ENCODE assay signal across 9 cellular contexts in the genomic region with DNA sequence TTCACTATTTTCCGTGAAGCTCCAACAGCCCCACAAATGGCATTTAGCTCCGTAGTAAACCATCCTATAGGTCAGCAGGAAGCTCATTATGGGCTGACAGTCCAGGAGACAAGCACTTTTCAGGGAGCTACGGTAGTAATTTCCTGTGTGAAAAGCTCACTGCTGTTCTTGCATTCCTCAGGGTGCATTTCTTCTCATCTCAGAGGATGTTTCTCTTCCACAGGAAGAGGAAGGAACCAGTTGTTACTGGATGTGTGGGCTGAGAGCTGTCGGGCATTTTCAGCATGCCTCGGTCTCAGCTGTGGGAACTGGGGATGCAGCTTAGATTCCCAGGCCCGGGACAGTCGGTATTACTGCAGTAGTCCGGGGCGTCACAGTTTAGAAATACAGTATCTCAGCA.
DNase-seq lines count a peak whose midpoint lies in the region; ATAC-seq and TF ChIP-seq lines count a peak whose summit lies in the region.
"Had no signal": no experiment of that assay in that cellular context is flagged by ENCODE, and none has a peak within 500 bp of the region (broad histone marks: within the 10 kb centered on the region; RNA-seq: fewer than 3 reads in every experiment).

No MANE protein-coding gene starts in this region.

- H3K4me1 ChIP-seq in lung (ENCODE audit: control insufficient read depth in 2 of 2, insufficient read depth in 2 of 2, low read length in 2 of 2): peaks cover 3 to 13% of the 10 kb centered on the region in 2 donors

- no peak overlapping the region for H3K4me3 ChIP-seq in lung

- TF ChIP-seq CTCF in lung (IDR thresholded peaks at IDR 0.05; ENCODE audit: control extremely low read depth, extremely low read depth): no peak
- no peak for TF ChIP-seq CTCF in type B pancreatic cell (conservative IDR thresholded peaks at IDR 0.05)

- H3K27ac ChIP-seq in lung (ENCODE audit: low read depth in 1 of 2, low read length in 1 of 2): peak overlapping the region; percentile 17 to 88

- no peaks in the 10 kb centered on the region for H3K9me3 Mint-ChIP-seq in type B pancreatic cell
- no peaks in the 10 kb centered on the region for H3K9me3 Mint-ChIP-seq in activated CD4-positive, alpha-beta T cell treated with anti-CD3 and anti-CD28 coated beads, Interleukin-2, amount 10 ng/mL, durations not matched to agents 24 days and 14 days

- in situ Hi-C loops in KBM-7 (cut with MboI; ENCODE audit: low pct_unique_long_range_greater_than_20kb, low sequenced_read_pairs): loop anchor here (25.0 kb wide), 1 partner anchor 415 kb away; no protein-coding TSS in a partner anchor

- no peaks in the 10 kb centered on the region for H3K27me3 Mint-ChIP-seq in type B pancreatic cell
- H3K27me3 Mint-ChIP-seq in activated CD4-positive, alpha-beta T cell treated with anti-CD3 and anti-CD28 coated beads, Interleukin-2, amount 10 ng/mL, durations not matched to agents 24 days and 14 days: no peaks in the 10 kb centered on the region

- H3K27ac Mint-ChIP-seq in type B pancreatic cell: peak overlapping the region; percentile 57
- no peak overlapping the region for H3K27ac Mint-ChIP-seq in activated CD4-positive, alpha-beta T cell treated with anti-CD3 and anti-CD28 coated beads, Interleukin-2, amount 10 ng/mL, durations not matched to agents 24 days and 14 days

- no peaks in the 10 kb centered on the region for H3K27me3 ChIP-seq in lung (ENCODE audit: control insufficient read depth, insufficient read depth)

- peak overlapping the region; percentile 54 for H3K4me3 Mint-ChIP-seq in type B pancreatic cell
- no peak overlapping the region for H3K4me3 Mint-ChIP-seq in activated CD4-positive, alpha-beta T cell treated with anti-CD3 and anti-CD28 coated beads, Interleukin-2, amount 10 ng/mL, durations not matched to agents 24 days and 14 days

- H3K36me3 Mint-ChIP-seq in type B pancreatic cell: peaks cover 8% of the 10 kb centered on the region
- peaks cover 23% of the 10 kb centered on the region for H3K36me3 Mint-ChIP-seq in activated CD4-positive, alpha-beta T cell treated with anti-CD3 and anti-CD28 coated beads, Interleukin-2, amount 10 ng/mL, durations not matched to agents 24 days and 14 days (ENCODE audit: low read depth)

- H3K36me3 ChIP-seq in lung (ENCODE audit: control insufficient read depth in 2 of 2, insufficient read depth in 2 of 2, low read length in 2 of 2): no peaks in the 10 kb centered on the region

- DNase-seq in KBM-7 (peak; percentile 26), ecto neural progenitor cell (ENCODE audit: low spot score) (peak; percentile 75), lung (ENCODE audit: low spot score) (no peak), type B pancreatic cell (ENCODE audit: extremely low spot score, unreplicated experiment) (no peak), NCI-H128 (lab: John Stamatoyannopoulos, UW; ENCODE audit: unreplicated experiment) (no peak), amygdala (lab: John Stamatoyannopoulos, UW) (no peak), left colon (no peak)
- DNase-seq in activated CD4-positive, alpha-beta T cell treated with anti-CD3 and anti-CD28 coated beads, Interleukin-2, amount 10 ng/mL, durations not matched to agents 24 days and 14 days: no peak
- DNase-seq: NCI-H1105 had no signal

- H3K4me1 Mint-ChIP-seq in type B pancreatic cell (ENCODE audit: unreplicated experiment): peaks cover 37% of the 10 kb centered on the region
- H3K4me1 Mint-ChIP-seq in activated CD4-positive, alpha-beta T cell treated with anti-CD3 and anti-CD28 coated beads, Interleukin-2, amount 10 ng/mL, durations not matched to agents 24 days and 14 days: peaks cover 18% of the 10 kb centered on the region

- ATAC-seq in lung (ENCODE audit: insufficient read depth, low FRiP score): no peak
- no peak for ATAC-seq in left colon

- intact Hi-C loops in activated CD4-positive, alpha-beta T cell treated with anti-CD3 and anti-CD28 coated beads, Interleukin-2, amount 10 ng/mL, durations not matched to agents 24 days and 14 days (cut with micrococcal nuclease): no loop called here
- intact Hi-C loops in left colon (cut with DNase I, micrococcal nuclease): no loop called here

- H3K9me3 ChIP-seq in lung (ENCODE audit: control insufficient read depth in 2 of 2, insufficient read depth in 1 of 2, low read length in 1 of 2): no peaks in the 10 kb centered on the region

- 35 to 44% methylated on average over 9 of the region's 9 CpGs for WGBS in lung, 2 donors

Comparison
In these comparisons a context has a peak if more than half of its experiments do, and no peak if none do; other contexts are left out.
1. DNase-seq: peak in KBM-7 (single experiment) and ecto neural progenitor cell (single experiment); none in lung (single experiment), type B pancreatic cell (single experiment), NCI-H128 (single experiment), activated CD4-positive, alpha-beta T cell treated with anti-CD3 and anti-CD28 coated beads, Interleukin-2, amount 10 ng/mL, durations not matched to agents 24 days and 14 days (single experiment), amygdala (0 of 56) and left colon (0 of 2).